Comparison of ENCODE assay signal across 2 cellular contexts in genomic region chr16:69384974-69385373, GRCh38.
TF ChIP-seq lines count a peak whose summit lies in the region.

No MANE protein-coding gene starts in this region.

TF ChIP-seq in A549, 52 proteins besides CTCF, POLR2A, EP300 and RAD21:
- no peak for TF ChIP-seq JUNB (IDR thresholded peaks at IDR 0.05)

TF ChIP-seq in IMR-90, 13 proteins besides CTCF, POLR2A, EP300 and RAD21:
- TF ChIP-seq USF2 (IDR thresholded peaks at IDR 0.05; ENCODE audit: low read depth, low read length) = no peak
- TF ChIP-seq, protein P1, sequence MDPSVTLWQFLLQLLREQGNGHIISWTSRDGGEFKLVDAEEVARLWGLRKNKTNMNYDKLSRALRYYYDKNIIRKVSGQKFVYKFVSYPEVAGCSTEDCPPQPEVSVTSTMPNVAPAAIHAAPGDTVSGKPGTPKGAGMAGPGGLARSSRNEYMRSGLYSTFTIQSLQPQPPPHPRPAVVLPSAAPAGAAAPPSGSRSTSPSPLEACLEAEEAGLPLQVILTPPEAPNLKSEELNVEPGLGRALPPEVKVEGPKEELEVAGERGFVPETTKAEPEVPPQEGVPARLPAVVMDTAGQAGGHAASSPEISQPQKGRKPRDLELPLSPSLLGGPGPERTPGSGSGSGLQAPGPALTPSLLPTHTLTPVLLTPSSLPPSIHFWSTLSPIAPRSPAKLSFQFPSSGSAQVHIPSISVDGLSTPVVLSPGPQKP (IDR thresholded peaks at IDR 0.05; ENCODE audit: borderline replicate concordance, low read depth, low read length) = no peak
- no peak for TF ChIP-seq MAFK (IDR thresholded peaks at IDR 0.05; ENCODE audit: low read depth, low read length)
- no peak for TF ChIP-seq BHLHE40 (IDR thresholded peaks at IDR 0.05; ENCODE audit: low read depth, low read length)
- TF ChIP-seq SMC3 (IDR thresholded peaks at IDR 0.05; ENCODE audit: low read depth, low read length) = no peak
- TF ChIP-seq RFX5 (IDR thresholded peaks at IDR 0.05; ENCODE audit: low read depth, low read length) = no peak
- no peak for TF ChIP-seq MXI1 (IDR thresholded peaks at IDR 0.05; ENCODE audit: borderline replicate concordance, low read depth, low read length)
- TF ChIP-seq MAZ (IDR thresholded peaks at IDR 0.05; ENCODE audit: borderline replicate concordance, low read depth, low read length) = no peak
- no peak for TF ChIP-seq FOS (IDR thresholded peaks at IDR 0.05; ENCODE audit: low read depth, low read length)
- no peak for TF ChIP-seq NFE2L2 (IDR thresholded peaks at IDR 0.05; ENCODE audit: low read depth, low read length)
- TF ChIP-seq CEBPB (IDR thresholded peaks at IDR 0.05; ENCODE audit: low read depth, low read length) = no peak
- no peak for TF ChIP-seq CHD1 (IDR thresholded peaks at IDR 0.05; ENCODE audit: low read depth, low read length)
- TF ChIP-seq RCOR1 (IDR thresholded peaks at IDR 0.05; ENCODE audit: insufficient replicate concordance, low read length) = no peak
TF ChIP-seq in IMR-90: peak in this region for 0.
